20 cellular contexts compared by ENCODE assay signal in the genomic region with DNA sequence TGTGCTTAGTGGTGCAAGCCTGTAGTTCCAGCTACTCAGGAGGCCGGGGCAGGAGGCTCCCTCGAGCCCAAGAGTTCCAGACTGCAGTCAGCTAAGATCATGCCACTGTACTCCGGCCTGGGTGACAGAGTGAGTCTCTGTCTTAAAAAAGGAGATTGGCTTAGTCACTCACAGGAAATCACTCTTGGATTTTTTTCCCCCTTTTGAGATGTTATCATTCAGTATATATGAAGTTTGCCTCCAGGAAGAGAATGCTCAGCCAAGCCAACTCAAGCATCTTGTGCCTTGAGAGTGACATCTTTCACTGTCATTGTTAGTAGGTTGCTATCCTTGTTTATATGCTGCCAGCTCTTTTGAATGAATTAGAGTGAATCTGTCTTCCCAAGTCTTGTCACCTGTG. TPM values are rescaled to one million over a fixed set of nuclear protein-coding genes. Genes with fewer than 3 reads are reported as not detected.
DNase-seq lines count a peak whose midpoint lies in the region; ATAC-seq and TF ChIP-seq lines count a peak whose summit lies in the region.
"Had no signal": no experiment of that assay in that cellular context is flagged by ENCODE, and none has a peak within 500 bp of the region (broad histone marks: within the 10 kb centered on the region; RNA-seq: fewer than 3 reads in every experiment).

No MANE protein-coding gene starts in this region.

- no peak overlapping the region for H3K4me3 Mint-ChIP-seq in T-helper 2 cell treated with Interferon-gamma antibody and Interleukin-4, amounts not matched to agents 5 μg/mL and 100 μg/mL, for 36 hours
- H3K4me3 Mint-ChIP-seq in T-cell (no peak overlapping the region), nephron progenitor cell (no peak overlapping the region)
- H3K4me3 Mint-ChIP-seq: H9 had no signal

- H3K9me3 Mint-ChIP-seq in T-helper 2 cell treated with Interferon-gamma antibody and Interleukin-4, amounts not matched to agents 5 μg/mL and 100 μg/mL, for 36 hours: no peaks in the 10 kb centered on the region
- H3K9me3 Mint-ChIP-seq in T-cell: no peaks in the 10 kb centered on the region
- no peaks in the 10 kb centered on the region for H3K9me3 Mint-ChIP-seq in nephron progenitor cell
- H3K9me3 Mint-ChIP-seq: H9 had no signal

- H3K27me3 Mint-ChIP-seq in T-helper 2 cell treated with Interferon-gamma antibody and Interleukin-4, amounts not matched to agents 5 μg/mL and 100 μg/mL, for 36 hours (ENCODE audit: low read depth): no peaks in the 10 kb centered on the region
- H3K27me3 Mint-ChIP-seq in T-cell (no peaks in the 10 kb centered on the region), nephron progenitor cell (ENCODE audit: low read depth, poor library complexity) (no peaks in the 10 kb centered on the region)

- CTCF ChIA-PET in T-cell (lab: Charles Lee): no interaction called here

- H3K4me1 Mint-ChIP-seq in T-helper 2 cell treated with Interferon-gamma antibody and Interleukin-4, amounts not matched to agents 5 μg/mL and 100 μg/mL, for 36 hours (ENCODE audit: low read depth): peaks cover 1% of the 10 kb centered on the region
- H3K4me1 Mint-ChIP-seq in T-cell: no peaks in the 10 kb centered on the region
- no peaks in the 10 kb centered on the region for H3K4me1 Mint-ChIP-seq in nephron progenitor cell
- H3K4me1 Mint-ChIP-seq: H9 had no signal

- peaks cover 31% of the 10 kb centered on the region for H3K36me3 Mint-ChIP-seq in T-helper 2 cell treated with Interferon-gamma antibody and Interleukin-4, amounts not matched to agents 5 μg/mL and 100 μg/mL, for 36 hours (ENCODE audit: low read depth)
- H3K36me3 Mint-ChIP-seq in T-cell (peaks cover 40% of the 10 kb centered on the region), nephron progenitor cell (ENCODE audit: low read depth) (peaks cover 67% of the 10 kb centered on the region)

- peak overlapping the region; percentile 41 for H3K27ac Mint-ChIP-seq in T-helper 2 cell treated with Interferon-gamma antibody and Interleukin-4, amounts not matched to agents 5 μg/mL and 100 μg/mL, for 36 hours
- H3K27ac Mint-ChIP-seq in T-cell: peak overlapping the region; percentile 16 to 31
- no peak overlapping the region for H3K27ac Mint-ChIP-seq in nephron progenitor cell
- H3K27ac Mint-ChIP-seq: H9 had no signal

- no peak for TF ChIP-seq CTCF in nephron progenitor cell (IDR thresholded peaks at IDR 0.05)

- ATAC-seq in T-cell (replicated peaks in 1 of 4) (no peak), HG03175 (IDR thresholded peaks at IDR 0.05; ENCODE audit: unreplicated experiment) (no peak)

- POLR2A ChIA-PET in T-cell (lab: Charles Lee): no interaction called here

- no peak for DNase-seq in T-helper 2 cell treated with Interferon-gamma antibody and Interleukin-4, amounts not matched to agents 5 μg/mL and 100 μg/mL, for 36 hours (ENCODE audit: low spot score)
- DNase-seq in T-helper 2 cell (no peak), EH (ENCODE audit: low read depth) (peak; percentile 67), HT1080 (ENCODE audit: low read depth) (peak; percentile 42), T-cell (no peak), nucleus accumbens (lab: John Stamatoyannopoulos, UW) (no peak), nephron progenitor cell (no peak)
- DNase-seq: 8988T, Calu3, DMS79 treated with DMSO at 0.1 percent for 48 hours, H9, IMR-90, NCI-H1092, NCI-H1417 treated with DMSO at 0.1 percent for 48 hours, NCI-H1694 treated with DMSO at 0.1 percent for 48 hours, NCI-H2081, NCI-H2227 treated with DMSO at 0.1 percent for 48 hours, NCI-H526 treated with DMSO at 0.1 percent for 48 hours, SHP77 had no signal

RNA-seq across cellular contexts. Expression of a gene that starts 28.0 kb away (rescaled TPM):
- total RNA-seq in HT1080 (2014; rRNA removed; shearing (Covaris generic)): 49.7 and 68.6 TPM in 2 replicates
- 76.2 and 81.4 TPM in 2 replicates for polyA plus RNA-seq in HT1080 (2015; cell fraction: cytosol; rRNA removed)
- polyA plus RNA-seq in HT1080 (2015; cell fraction: nucleus; rRNA removed): 42.3 and 43.9 TPM in 2 replicates
- 10 to 100 TPM; 24.1 to 38.6 (median 28.4) TPM for total RNA-seq in T-cell

RNA-seq across cellular contexts. Expression of a gene that starts 40.7 kb away (rescaled TPM):
- total RNA-seq in HT1080 (2014; rRNA removed; shearing (Covaris generic)): 23.8 and 24.9 TPM in 2 replicates
- 14.7 and 17.4 TPM in 2 replicates for polyA plus RNA-seq in HT1080 (2015; cell fraction: cytosol; rRNA removed)
- 4.3 and 4.7 TPM in 2 replicates for polyA plus RNA-seq in HT1080 (2015; cell fraction: nucleus; rRNA removed)
- total RNA-seq in T-cell: 10 to 100 TPM in 4 of 5 donors, 1 to 10 TPM in 1; 7.8 to 12.2 (median 11.1) TPM

RNA-seq across cellular contexts. Expression of a gene that starts 58.9 kb away (rescaled TPM):
- total RNA-seq in HT1080 (2014; rRNA removed; shearing (Covaris generic)): 84.6 and 90.8 TPM in 2 replicates
- 66.4 and 67.4 TPM in 2 replicates for polyA plus RNA-seq in HT1080 (2015; cell fraction: cytosol; rRNA removed)
- 47.7 and 47.9 TPM in 2 replicates for polyA plus RNA-seq in HT1080 (2015; cell fraction: nucleus; rRNA removed)
- total RNA-seq in T-cell: 1 to 10 TPM; 1.9 to 8.3 (median 5.7) TPM

RNA-seq across cellular contexts. Expression of a gene that starts 59.2 kb away (rescaled TPM):
- total RNA-seq in HT1080 (2014; rRNA removed; shearing (Covaris generic)): 376 and 435 TPM in 2 replicates
- 333 and 336 TPM in 2 replicates for polyA plus RNA-seq in HT1080 (2015; cell fraction: cytosol; rRNA removed)
- 501 and 505 TPM in 2 replicates for polyA plus RNA-seq in HT1080 (2015; cell fraction: nucleus; rRNA removed)
- total RNA-seq in T-cell: 10 to 100 TPM; 44.6 to 74.7 (median 70.3) TPM

Comparison
In these comparisons a context has a peak if more than half of its experiments do, and no peak if none do; other contexts are left out.
1. DNase-seq: peak in EH (single experiment) and HT1080 (single experiment); none in T-helper 2 cell treated with Interferon-gamma antibody and Interleukin-4, amounts not matched to agents 5 μg/mL and 100 μg/mL, for 36 hours (single experiment), T-helper 2 cell (0 of 5), T-cell (0 of 34), nucleus accumbens (0 of 56) and nephron progenitor cell (single experiment).